ENCODE assay signal across 1 cellular context in genomic region chr3:132912416-132912753, GRCh38.
TF ChIP-seq lines count a peak whose summit lies in the region.

No MANE protein-coding gene starts in this region.

TF ChIP-seq in K562, 482 proteins besides CTCF, POLR2A, EP300 and RAD21 (continued from another document):
- TF ChIP-seq, protein P1, sequence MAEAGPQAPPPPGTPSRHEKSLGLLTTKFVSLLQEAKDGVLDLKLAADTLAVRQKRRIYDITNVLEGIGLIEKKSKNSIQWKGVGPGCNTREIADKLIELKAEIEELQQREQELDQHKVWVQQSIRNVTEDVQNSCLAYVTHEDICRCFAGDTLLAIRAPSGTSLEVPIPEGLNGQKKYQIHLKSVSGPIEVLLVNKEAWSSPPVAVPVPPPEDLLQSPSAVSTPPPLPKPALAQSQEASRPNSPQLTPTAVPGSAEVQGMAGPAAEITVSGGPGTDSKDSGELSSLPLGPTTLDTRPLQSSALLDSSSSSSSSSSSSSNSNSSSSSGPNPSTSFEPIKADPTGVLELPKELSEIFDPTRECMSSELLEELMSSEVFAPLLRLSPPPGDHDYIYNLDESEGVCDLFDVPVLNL (CRISPR knock-in tag; IDR thresholded peaks at IDR 0.05; ENCODE audit: low read depth): no peak
- no peak for TF ChIP-seq ZNF253 (CRISPR knock-in tag; conservative IDR thresholded peaks at IDR 0.05)
- 0 out of 2 replicates have a peak, but pooled peaks have one; percentile 6 for TF ChIP-seq CBFA2T3 (IDR thresholded peaks at IDR 0.05)
- TF ChIP-seq ZNF134 (CRISPR knock-in tag; conservative IDR thresholded peaks at IDR 0.05): no peak
- peak; percentile 72 for TF ChIP-seq CREM (IDR thresholded peaks at IDR 0.05; ENCODE audit: low read depth)
- TF ChIP-seq POLR3G (IDR thresholded peaks at IDR 0.05; ENCODE audit: extremely low read depth, insufficient read length, insufficient replicate concordance): no peak
- no peak for TF ChIP-seq TCF7 (IDR thresholded peaks at IDR 0.05; ENCODE audit: borderline replicate concordance)
- 0 out of 2 replicates have a peak, but pooled peaks have one; percentile 25 for TF ChIP-seq DPF2 (IDR thresholded peaks at IDR 0.05)
- no peak for TF ChIP-seq JUND (IDR thresholded peaks at IDR 0.05; ENCODE audit: borderline replicate concordance, low read depth, low read length)
- TF ChIP-seq JUND (tag; IDR thresholded peaks at IDR 0.05; ENCODE audit: borderline replicate concordance, low read depth, low read length): no peak; the same call in 2 of the 3 replicates
- no peak for TF ChIP-seq GATAD2B (IDR thresholded peaks at IDR 0.05; ENCODE audit: borderline replicate concordance)
- TF ChIP-seq ZNF766 (CRISPR knock-in tag; conservative IDR thresholded peaks at IDR 0.05): no peak
